ENCODE assay signal across 8 cellular contexts in the genomic region with DNA sequence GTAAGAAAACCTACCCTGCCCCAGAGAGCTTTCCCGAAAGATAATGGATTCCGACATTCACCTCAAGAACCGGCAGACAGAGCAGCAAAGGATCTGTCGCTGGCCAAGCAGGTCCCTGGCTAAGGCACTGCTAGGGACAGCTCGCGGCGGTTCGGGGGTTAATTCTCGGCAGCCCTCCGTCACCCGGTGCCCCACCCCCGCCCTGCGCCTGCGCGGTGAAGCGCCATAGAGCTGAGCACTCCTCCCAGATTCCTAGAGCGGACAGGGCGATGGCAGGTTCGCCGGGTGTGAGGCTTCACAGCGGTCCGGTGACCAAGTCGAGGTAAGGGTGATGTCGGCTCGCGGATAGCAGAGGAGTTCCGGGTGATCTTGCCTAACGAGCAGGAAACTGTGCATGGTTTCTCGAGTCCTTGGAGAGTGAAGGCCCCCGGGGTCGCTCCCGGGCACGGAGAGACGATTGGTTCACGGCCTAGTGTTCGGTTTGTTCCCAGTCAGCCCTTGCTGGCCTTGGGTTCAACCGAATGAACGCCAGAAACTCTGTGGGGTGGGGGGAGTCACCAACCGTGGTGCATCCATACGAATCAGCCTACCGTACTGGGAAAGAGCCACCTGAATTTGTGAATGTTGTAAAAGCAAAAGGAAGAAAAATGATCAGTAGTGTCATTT. TPM values are rescaled to one million over a fixed set of nuclear protein-coding genes. Genes with fewer than 3 reads are reported as not detected.
DNase-seq lines count a peak whose midpoint lies in the region; ATAC-seq and TF ChIP-seq lines count a peak whose summit lies in the region.

A gene (minus strand): TSS at position 160 of the 666 bp plus-strand sequence. CDS start 25,877 bp downstream, outside the sequence.

- H3K9me3 Mint-ChIP-seq in activated CD4-positive, alpha-beta T cell treated with anti-CD3 and anti-CD28 coated beads for 36 hours (ENCODE audit: low read depth), result peaks cover 6% of the 10 kb centered on the region

- no peaks in the 10 kb centered on the region for H3K27me3 Mint-ChIP-seq in activated CD4-positive, alpha-beta T cell treated with anti-CD3 and anti-CD28 coated beads for 36 hours

- peak; percentile 94 for TF ChIP-seq POLR2A in GM19193 (IDR thresholded peaks at IDR 0.05; ENCODE audit: extremely low read depth, insufficient read depth, insufficient read length)

- peak; percentile 89 for ATAC-seq in HG03439 (IDR thresholded peaks at IDR 0.05; ENCODE audit: unreplicated experiment)
- ATAC-seq in activated CD4-positive, alpha-beta T cell treated with anti-CD3 and anti-CD28 coated beads for 36 hours, result peak; percentile 97

- DNase-seq in AML-193 (lab: John Stamatoyannopoulos, UW) (peak; percentile 85 to 88), NCI-H510A treated with DMSO at 0.1 percent for 48 hours (lab: John Stamatoyannopoulos, UW) (peak; percentile 97), choroid plexus epithelial cell (ENCODE audit: low read depth) (peak; percentile 96), kidney tubule cell (ENCODE audit: low spot score) (peak; percentile 94)
- peak; percentile 97 for DNase-seq in activated CD4-positive, alpha-beta T cell treated with anti-CD3 and anti-CD28 coated beads for 36 hours
- DNase-seq in stimulated activated CD4-positive, alpha-beta T cell treated with anti-CD3 and anti-CD28 coated beads, Interleukin-1b, Interleukin-23, amount 100 ng/mL, for 24 hours (ENCODE audit: low read depth in 4 of 4, low spot score in 1 of 4), result peak; percentile 88 to 96 (median 93)

- H3K4me3 Mint-ChIP-seq in activated CD4-positive, alpha-beta T cell treated with anti-CD3 and anti-CD28 coated beads for 36 hours, result peak within 1 kb of the TSS; percentile 96

- CTCF ChIA-PET in activated CD4-positive, alpha-beta T cell treated with anti-CD3 and anti-CD28 coated beads for 36 hours (lab: Charles Lee), result interaction anchor here (0.7 to 1.7 kb wide), 5 partner anchors 16 to 260 kb away, joined by 3 to 6 read pairs (median 3); no protein-coding TSS in a partner anchor

- POLR2A ChIA-PET in activated CD4-positive, alpha-beta T cell treated with anti-CD3 and anti-CD28 coated beads for 36 hours (lab: Charles Lee), result interaction anchor here (0.7 to 1.0 kb wide), 4 partner anchors 8 to 54 kb away, joined by 3 to 4 read pairs (median 4); a partner anchor contains a TSS

- TF ChIP-seq CTCF in choroid plexus epithelial cell (conservative IDR thresholded peaks at IDR 0.05; ENCODE audit: low read depth, low read length), result no peak

- peak within 1 kb of the TSS; percentile 82 for H3K4me3 ChIP-seq in choroid plexus epithelial cell (ENCODE audit: low read depth, low read length)

- peak within 1 kb of the TSS; percentile 96 for H3K27ac Mint-ChIP-seq in activated CD4-positive, alpha-beta T cell treated with anti-CD3 and anti-CD28 coated beads for 36 hours

- peaks cover 52% of the 10 kb centered on the region for H3K36me3 Mint-ChIP-seq in activated CD4-positive, alpha-beta T cell treated with anti-CD3 and anti-CD28 coated beads for 36 hours (ENCODE audit: low read depth)

- intact Hi-C loops in activated CD4-positive, alpha-beta T cell treated with anti-CD3 and anti-CD28 coated beads for 36 hours (cut with DNase I, micrococcal nuclease), result loop anchor here (1.0 to 5.0 kb wide), 10 partner anchors 23 to 837 kb away; a partner anchor contains a TSS

- peaks cover 45% of the 10 kb centered on the region for H3K4me1 Mint-ChIP-seq in activated CD4-positive, alpha-beta T cell treated with anti-CD3 and anti-CD28 coated beads for 36 hours

RNA-seq across cellular contexts. Expression of the gene that starts here (rescaled TPM):
- 10 to 100 TPM; 24.2 to 25.4 TPM for total RNA-seq in activated CD4-positive, alpha-beta T cell treated with anti-CD3 and anti-CD28 coated beads for 36 hours

Comparison
In these comparisons a context has a peak if more than half of its experiments do, and no peak if none do; other contexts are left out.
1. Peak in every context shown above with its lines: DNase-seq, ATAC-seq and H3K4me3 ChIP-seq.